Comparison of ENCODE assay signal across 14 cellular contexts in the genomic region with DNA sequence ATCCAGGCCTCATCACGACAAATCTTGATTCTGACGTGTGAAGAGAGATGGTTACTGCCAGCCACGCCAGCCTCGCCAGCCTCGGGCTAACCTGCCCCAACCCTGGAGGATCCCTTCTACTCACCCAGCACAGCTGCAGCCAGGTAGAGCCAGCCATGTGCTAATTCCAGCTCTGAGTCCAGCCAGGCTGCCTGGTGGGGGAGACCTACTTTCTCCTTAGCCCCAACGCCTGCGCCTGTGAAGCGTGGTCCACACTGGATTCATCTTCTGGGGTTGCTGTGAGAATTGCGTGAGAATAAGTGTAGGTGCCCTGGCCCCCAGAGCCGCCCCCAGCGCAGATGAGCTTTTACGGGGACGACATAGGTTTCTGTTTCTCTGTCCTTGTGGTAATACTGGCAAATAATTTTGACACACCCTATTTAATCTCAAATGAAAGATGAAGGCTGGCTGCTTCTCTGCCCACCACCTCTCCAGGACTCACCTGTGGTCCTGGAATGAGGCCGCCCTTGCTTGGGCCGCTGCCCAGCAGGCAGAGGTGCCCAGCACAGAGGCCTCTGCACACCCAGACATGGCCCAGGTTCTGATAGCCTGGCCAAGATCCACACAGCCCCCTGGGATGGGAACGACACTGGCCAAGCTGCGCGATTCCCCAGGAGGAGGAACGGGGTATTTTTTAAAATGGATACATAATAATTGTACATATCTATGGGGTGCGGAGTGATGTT.
A peak's percentile ranks its signal among the peaks of the same experiment; 100 is the strongest.
DNase-seq lines count a peak whose midpoint lies in the region; ATAC-seq and TF ChIP-seq lines count a peak whose summit lies in the region.
"Had no signal": no experiment of that assay in that cellular context is flagged by ENCODE, and none has a peak within 500 bp of the region (broad histone marks: within the 10 kb centered on the region; RNA-seq: fewer than 3 reads in every experiment).

No MANE protein-coding gene starts in this region.

- DNase-seq in Right ventricle myocardium superior (peak; percentile 11), Right ventricle myocardium inferior (ENCODE audit: missing footprints) (no peak), WERI-Rb-1 (peak; percentile 7), COLO668 (lab: John Stamatoyannopoulos, UW; ENCODE audit: unreplicated experiment) (no peak), GM03348 (ENCODE audit: low spot score) (no peak), DMS79 (lab: John Stamatoyannopoulos, UW) (no peak)
- peak; percentile 28 for DNase-seq in natural killer cell treated with Interleukin-12 subunit alpha and Interleukin-12 subunit beta and Interleukin-15 and Interleukin-18, amount 100 ng/mL, for 72 hours (ENCODE audit: low spot score)
- DNase-seq: DMS 273 treated with DMSO at 0.1 percent for 48 hours, NCI-H187, NCI-H526 treated with DMSO at 0.1 percent for 48 hours had no signal

- no peaks in the 10 kb centered on the region for H3K9me3 ChIP-seq in WERI-Rb-1 (ENCODE audit: severe bottlenecking)
- H3K9me3 ChIP-seq: BLaER1 treated with 17β-estradiol and CSF1 and Interleukin-3, amounts not matched to agents 10 nM and 100 nM; HAP-1 had no signal

- peaks cover 11 to 18% of the 10 kb centered on the region in 2 donors for H3K27me3 Mint-ChIP-seq in natural killer cell treated with Interleukin-12 subunit alpha and Interleukin-12 subunit beta and Interleukin-15 and Interleukin-18, amount 100 ng/mL, for 72 hours

- no peak overlapping the region for H3K27ac Mint-ChIP-seq in natural killer cell treated with Interleukin-12 subunit alpha and Interleukin-12 subunit beta and Interleukin-15 and Interleukin-18, amount 100 ng/mL, for 72 hours

- no peaks in the 10 kb centered on the region for H3K4me1 Mint-ChIP-seq in natural killer cell treated with Interleukin-12 subunit alpha and Interleukin-12 subunit beta and Interleukin-15 and Interleukin-18, amount 100 ng/mL, for 72 hours (ENCODE audit: low read depth in 2 of 2)

- no peak overlapping the region for H3K4me3 ChIP-seq in WERI-Rb-1 (ENCODE audit: low read depth, low read length)
- H3K4me3 ChIP-seq: BLaER1 treated with 17β-estradiol and CSF1 and Interleukin-3, amounts not matched to agents 10 nM and 100 nM; HAP-1 had no signal

- no peaks in the 10 kb centered on the region for H3K36me3 Mint-ChIP-seq in natural killer cell treated with Interleukin-12 subunit alpha and Interleukin-12 subunit beta and Interleukin-15 and Interleukin-18, amount 100 ng/mL, for 72 hours

- H3K27me3 ChIP-seq in WERI-Rb-1 (ENCODE audit: insufficient read depth, low read depth, severe bottlenecking) = no peaks in the 10 kb centered on the region
- H3K27me3 ChIP-seq: BLaER1 treated with 17β-estradiol and CSF1 and Interleukin-3, amounts not matched to agents 10 nM and 100 nM had no signal

- H3K9me3 Mint-ChIP-seq in natural killer cell treated with Interleukin-12 subunit alpha and Interleukin-12 subunit beta and Interleukin-15 and Interleukin-18, amount 100 ng/mL, for 72 hours = no peaks in the 10 kb centered on the region

- no peak for TF ChIP-seq CTCF in WERI-Rb-1 (IDR thresholded peaks at IDR 0.05; ENCODE audit: low read depth, low read length)

- H3K36me3 ChIP-seq in WERI-Rb-1 = no peaks in the 10 kb centered on the region
- H3K36me3 ChIP-seq: BLaER1 treated with 17β-estradiol and CSF1 and Interleukin-3, amounts not matched to agents 10 nM and 100 nM; HAP-1 had no signal

- no peak overlapping the region for H3K4me3 Mint-ChIP-seq in natural killer cell treated with Interleukin-12 subunit alpha and Interleukin-12 subunit beta and Interleukin-15 and Interleukin-18, amount 100 ng/mL, for 72 hours

- ATAC-seq in Right ventricle myocardium superior (ENCODE audit: poor library complexity) (no peak), Right ventricle myocardium inferior (no peak), HG03095 (IDR thresholded peaks at IDR 0.05; ENCODE audit: unreplicated experiment) (no peak)
- ATAC-seq in natural killer cell treated with Interleukin-12 subunit alpha and Interleukin-12 subunit beta and Interleukin-15 and Interleukin-18, amount 100 ng/mL, for 72 hours = no peak

- intact Hi-C loops in Right ventricle myocardium superior (cut with DNase I) (no loop called here), Right ventricle myocardium inferior (cut with DNase I) (no loop called here)

- H3K27ac ChIP-seq in WERI-Rb-1 = no peak overlapping the region
- H3K27ac ChIP-seq: BLaER1 treated with 17β-estradiol and CSF1 and Interleukin-3, amounts not matched to agents 10 nM and 100 nM; HL-60 had no signal

Comparison
In these comparisons a context has a peak if more than half of its experiments do, and no peak if none do; other contexts are left out.
1. DNase-seq: peak in Right ventricle myocardium superior (single experiment), WERI-Rb-1 (single experiment) and natural killer cell treated with Interleukin-12 subunit alpha and Interleukin-12 subunit beta and Interleukin-15 and Interleukin-18, amount 100 ng/mL, for 72 hours (single experiment); none in Right ventricle myocardium inferior (single experiment), COLO668 (single experiment), GM03348 (single experiment) and DMS79 (single experiment).